7 cellular contexts compared by ENCODE assay signal in genomic region chr9:36135791-36136276, GRCh38. TPM values are rescaled to one million over a fixed set of nuclear protein-coding genes. Genes with fewer than 3 reads are reported as not detected.
A peak's percentile ranks its signal among the peaks of the same experiment; 100 is the strongest.
DNase-seq lines count a peak whose midpoint lies in the region; ATAC-seq and TF ChIP-seq lines count a peak whose summit lies in the region.

No MANE protein-coding gene starts in this region.

- no peaks in the 10 kb centered on the region for H3K27me3 ChIP-seq in kidney epithelial cell (ENCODE audit: control insufficient read depth, insufficient read depth, low read length)
- no peaks in the 10 kb centered on the region for H3K27me3 ChIP-seq in stomach smooth muscle (ENCODE audit: control insufficient read depth in 1 of 2, insufficient read depth in 2 of 2, low read length in 2 of 2)

- DNase-seq in activated naive CD8-positive, alpha-beta T cell treated with anti-CD3 and anti-CD28 coated beads, Interleukin-2, amount 10 ng/mL, durations not matched to agents 7 days and 5 days = no peak
- DNase-seq in kidney epithelial cell (ENCODE audit: low read depth) (no peak), GM10248 (ENCODE audit: extremely low spot score) (no peak)

- no peak overlapping the region for H3K27ac ChIP-seq in stomach smooth muscle (ENCODE audit: low read length)

- peak overlapping the region; percentile 67 for H3K27ac Mint-ChIP-seq in activated naive CD8-positive, alpha-beta T cell treated with anti-CD3 and anti-CD28 coated beads, Interleukin-2, amount 10 ng/mL, durations not matched to agents 7 days and 5 days

- TF ChIP-seq CTCF in kidney epithelial cell (IDR thresholded peaks at IDR 0.05; ENCODE audit: insufficient read depth, low read length, poor library complexity, severe bottlenecking) = peak; percentile 17
- TF ChIP-seq CTCF in GM10248 (IDR thresholded peaks at IDR 0.05; ENCODE audit: control extremely low read depth, extremely low read depth, low read depth, missing control alignments) = no peak

- POLR2A ChIA-PET in activated naive CD8-positive, alpha-beta T cell treated with anti-CD3 and anti-CD28 coated beads, Interleukin-2, amount 10 ng/mL, durations not matched to agents 7 days and 5 days (lab: Charles Lee) = interaction anchor here (0.6 to 2.2 kb wide), 9 partner anchors 12 to 140 kb away, joined by 3 to 24 read pairs (median 5); partner anchors contain the start of gene CLTA
- POLR2A ChIA-PET in GM10248 (lab: Yijun Ruan, JAX) = no interaction called here

- H3K36me3 Mint-ChIP-seq in activated naive CD8-positive, alpha-beta T cell treated with anti-CD3 and anti-CD28 coated beads, Interleukin-2, amount 10 ng/mL, durations not matched to agents 7 days and 5 days = peaks cover 7% of the 10 kb centered on the region

- peak overlapping the region; percentile 84 for H3K4me3 Mint-ChIP-seq in activated naive CD8-positive, alpha-beta T cell treated with anti-CD3 and anti-CD28 coated beads, Interleukin-2, amount 10 ng/mL, durations not matched to agents 7 days and 5 days

- peak overlapping the region in 1 of 2 donors; percentile 86 for H3K9ac ChIP-seq in stomach smooth muscle (ENCODE audit: low read length in 2 of 2)

- H3K4me1 ChIP-seq in stomach smooth muscle (ENCODE audit: control insufficient read depth, insufficient read depth, low read length) = peaks cover 41% of the 10 kb centered on the region

- H3K9me3 ChIP-seq in stomach smooth muscle (ENCODE audit: control insufficient read depth in 2 of 2, low read length in 2 of 2) = no peaks in the 10 kb centered on the region

- H3K36me3 ChIP-seq in kidney epithelial cell (ENCODE audit: control insufficient read depth, insufficient read depth, low read length) (no peaks in the 10 kb centered on the region), stomach smooth muscle (ENCODE audit: control insufficient read depth in 2 of 2, insufficient read depth in 2 of 2, low read length in 2 of 2) (no peaks in the 10 kb centered on the region)

- peak; percentile 27 for ATAC-seq in HG02884 (IDR thresholded peaks at IDR 0.05; ENCODE audit: unreplicated experiment)
- no peak for ATAC-seq in activated naive CD8-positive, alpha-beta T cell treated with anti-CD3 and anti-CD28 coated beads, Interleukin-2, amount 10 ng/mL, durations not matched to agents 7 days and 5 days (ENCODE audit: low read depth)
- ATAC-seq in GM21381 (IDR thresholded peaks at IDR 0.05; ENCODE audit: unreplicated experiment) = no peak
- no peak for ATAC-seq in HG03571 (IDR thresholded peaks at IDR 0.05; ENCODE audit: unreplicated experiment)

- CTCF ChIA-PET in GM10248 (lab: Yijun Ruan, JAX) = interaction anchor here (0.7 to 2.3 kb wide), 8 partner anchors 9 to 32 kb away, joined by 3 to 14 read pairs (median 4); no protein-coding TSS in a partner anchor

- no peaks in the 10 kb centered on the region for H3K9me3 Mint-ChIP-seq in activated naive CD8-positive, alpha-beta T cell treated with anti-CD3 and anti-CD28 coated beads, Interleukin-2, amount 10 ng/mL, durations not matched to agents 7 days and 5 days

- H3K4me3 ChIP-seq in kidney epithelial cell (ENCODE audit: low read depth, low read length) (peak overlapping the region; percentile 56), stomach smooth muscle (ENCODE audit: low read length in 2 of 2) (peak overlapping the region; percentile 83 to 95)

- H3K4me1 Mint-ChIP-seq in activated naive CD8-positive, alpha-beta T cell treated with anti-CD3 and anti-CD28 coated beads, Interleukin-2, amount 10 ng/mL, durations not matched to agents 7 days and 5 days = peaks cover 44% of the 10 kb centered on the region

- peaks cover 32% of the 10 kb centered on the region for H3K27me3 Mint-ChIP-seq in activated naive CD8-positive, alpha-beta T cell treated with anti-CD3 and anti-CD28 coated beads, Interleukin-2, amount 10 ng/mL, durations not matched to agents 7 days and 5 days

RNA-seq across cellular contexts. Expression of gene GLIPR2, which starts 0.7 kb away (rescaled TPM):
- total RNA-seq in activated naive CD8-positive, alpha-beta T cell treated with anti-CD3 and anti-CD28 coated beads, Interleukin-2, amount 10 ng/mL, durations not matched to agents 7 days and 5 days = 10 to 100 TPM; 56.5 to 58.1 TPM
- 38.6 and 43.1 TPM in 2 replicates for total RNA-seq in kidney epithelial cell

RNA-seq across cellular contexts. Expression of gene CCIN, which starts 33.4 kb away (rescaled TPM):
- total RNA-seq in activated naive CD8-positive, alpha-beta T cell treated with anti-CD3 and anti-CD28 coated beads, Interleukin-2, amount 10 ng/mL, durations not matched to agents 7 days and 5 days = under 1 TPM; 0.14 to 0.26 TPM
- not detected in 2 replicates for total RNA-seq in kidney epithelial cell

RNA-seq across cellular contexts. Expression of gene CLTA, which starts 54.9 kb away (rescaled TPM):
- 100 to 1,000 TPM; 119 to 123 TPM for total RNA-seq in activated naive CD8-positive, alpha-beta T cell treated with anti-CD3 and anti-CD28 coated beads, Interleukin-2, amount 10 ng/mL, durations not matched to agents 7 days and 5 days
- 482 and 576 TPM in 2 replicates for total RNA-seq in kidney epithelial cell
